In genomic region chr17:58345500-58345899, GRCh38 we compare ENCODE assay signal across 1 cellular context.
TF ChIP-seq lines count a peak whose summit lies in the region.

No MANE protein-coding gene starts in this region.

TF ChIP-seq in HepG2, 621 proteins besides CTCF, POLR2A, EP300 and RAD21:
- TF ChIP-seq TSC22D2 (CRISPR knock-in tag; IDR thresholded peaks at IDR 0.05; ENCODE audit: borderline replicate concordance) (no peak), RBM22 (optimal IDR thresholded peaks at IDR 0.05; ENCODE audit: low read length) (peak; percentile 90), FOXP4 (CRISPR knock-in tag; IDR thresholded peaks at IDR 0.05) (no peak), STAT6 (CRISPR knock-in tag; IDR thresholded peaks at IDR 0.05; ENCODE audit: borderline replicate concordance) (no peak), NCOA5 (CRISPR knock-in tag; IDR thresholded peaks at IDR 0.05) (no peak), ZNF138 (CRISPR knock-in tag; IDR thresholded peaks at IDR 0.05; ENCODE audit: low read depth) (no peak)
